ENCODE assay signal across 1 cellular context in genomic region chr11:45917623-45918330, GRCh38.
A peak's percentile ranks its signal among the peaks of the same experiment; 100 is the strongest.
TF ChIP-seq lines count a peak whose summit lies in the region.

Gene PEX16, minus strand, starts transcription at chr11:45917877. Its CDS starts 66 bp downstream, at chr11:45917811.

TF ChIP-seq in HepG2, 621 proteins besides CTCF, POLR2A, EP300 and RAD21 (continued from another document and continues in another):
- no peak for TF ChIP-seq ARID2 (CRISPR knock-in tag; IDR thresholded peaks at IDR 0.05; ENCODE audit: borderline replicate concordance)
- no peak for TF ChIP-seq ZNF75D (CRISPR knock-in tag; IDR thresholded peaks at IDR 0.05; ENCODE audit: borderline replicate concordance)
- no peak; the same call in 1 of the 2 replicates for TF ChIP-seq ZNF580 (CRISPR knock-in tag; IDR thresholded peaks at IDR 0.05; ENCODE audit: borderline replicate concordance, low read depth)
- no peak for TF ChIP-seq TOE1 (CRISPR knock-in tag; IDR thresholded peaks at IDR 0.05)
- no peak for TF ChIP-seq IKZF1 (IDR thresholded peaks at IDR 0.05)
- TF ChIP-seq ZNF788 (CRISPR knock-in tag; IDR thresholded peaks at IDR 0.05; ENCODE audit: borderline replicate concordance): peak; percentile 82; the same call in 1 of the 2 replicates
- peak; percentile 23; the same call in 1 of the 2 replicates for TF ChIP-seq RXRA (CRISPR knock-in tag; IDR thresholded peaks at IDR 0.05)
- no peak for TF ChIP-seq RBM22 (optimal IDR thresholded peaks at IDR 0.05; ENCODE audit: low read length)
- no peak for TF ChIP-seq WIZ (CRISPR knock-in tag; IDR thresholded peaks at IDR 0.05)
- peak; percentile 31; the same call in 1 of the 2 replicates for TF ChIP-seq ELF3 (CRISPR knock-in tag; IDR thresholded peaks at IDR 0.05)
- no peak for TF ChIP-seq ZNF766 (CRISPR knock-in tag; IDR thresholded peaks at IDR 0.05; ENCODE audit: borderline replicate concordance)
- no peak for TF ChIP-seq DZIP1 (CRISPR knock-in tag; IDR thresholded peaks at IDR 0.05)
- TF ChIP-seq HINFP (CRISPR knock-in tag; IDR thresholded peaks at IDR 0.05; ENCODE audit: low read depth): no peak
- TF ChIP-seq NFE2L2 (IDR thresholded peaks at IDR 0.05; ENCODE audit: low read length): no peak
- TF ChIP-seq TEF (CRISPR knock-in tag; IDR thresholded peaks at IDR 0.05): no peak
- TF ChIP-seq FLYWCH1 (CRISPR knock-in tag; IDR thresholded peaks at IDR 0.05): no peak
- no peak for TF ChIP-seq ZMAT5 (CRISPR knock-in tag; IDR thresholded peaks at IDR 0.05; ENCODE audit: borderline replicate concordance, low read depth)
- TF ChIP-seq SAFB2 (CRISPR knock-in tag; IDR thresholded peaks at IDR 0.05; ENCODE audit: borderline replicate concordance, low read depth): no peak
- TF ChIP-seq ZFX (CRISPR knock-in tag; IDR thresholded peaks at IDR 0.05; ENCODE audit: low read depth): peak; percentile 69
- no peak for TF ChIP-seq SP140L (CRISPR knock-in tag; IDR thresholded peaks at IDR 0.05; ENCODE audit: borderline replicate concordance)
- TF ChIP-seq GTF2F1 (IDR thresholded peaks at IDR 0.05; ENCODE audit: low read length): no peak
- TF ChIP-seq ZNF878 (CRISPR knock-in tag; IDR thresholded peaks at IDR 0.05): no peak
- TF ChIP-seq RARA (CRISPR knock-in tag; IDR thresholded peaks at IDR 0.05): no peak
- no peak for TF ChIP-seq FOXK2 (IDR thresholded peaks at IDR 0.05)
- no peak for TF ChIP-seq PBX3 (CRISPR knock-in tag; IDR thresholded peaks at IDR 0.05; ENCODE audit: borderline replicate concordance)
- no peak for TF ChIP-seq RNF2 (conservative IDR thresholded peaks at IDR 0.05; ENCODE audit: low read depth)
- TF ChIP-seq ZNF264 (CRISPR knock-in tag; IDR thresholded peaks at IDR 0.05): 0 out of 2 replicates have a peak, but pooled peaks have one; percentile 38
- TF ChIP-seq ZNF598 (CRISPR knock-in tag; IDR thresholded peaks at IDR 0.05; ENCODE audit: borderline replicate concordance): no peak
- TF ChIP-seq ATF7 (IDR thresholded peaks at IDR 0.05): no peak
- no peak; the same call in 1 of the 2 replicates for TF ChIP-seq ATF7 (CRISPR knock-in tag; IDR thresholded peaks at IDR 0.05)
- no peak for TF ChIP-seq ZBTB34 (CRISPR knock-in tag; IDR thresholded peaks at IDR 0.05)
- peak; percentile 77 for TF ChIP-seq RFX1 (IDR thresholded peaks at IDR 0.05)
- TF ChIP-seq KDM5A (IDR thresholded peaks at IDR 0.05; ENCODE audit: borderline replicate concordance, low read length): peak; percentile 81; the same call in 1 of the 2 replicates
- no peak for TF ChIP-seq ZXDC (CRISPR knock-in tag; IDR thresholded peaks at IDR 0.05)
- TF ChIP-seq ZFP36L2 (CRISPR knock-in tag; IDR thresholded peaks at IDR 0.05): no peak
- TF ChIP-seq HOXD1 (CRISPR knock-in tag; IDR thresholded peaks at IDR 0.05): no peak
- TF ChIP-seq U2AF2 (IDR thresholded peaks at IDR 0.05; ENCODE audit: low read depth, low read length): no peak
- TF ChIP-seq ZBTB4 (CRISPR knock-in tag; IDR thresholded peaks at IDR 0.05; ENCODE audit: borderline replicate concordance): no peak
- TF ChIP-seq PRPF4 (IDR thresholded peaks at IDR 0.05; ENCODE audit: low read depth, low read length, poor library complexity, severe bottlenecking): no peak
- no peak for TF ChIP-seq ZFAT (CRISPR knock-in tag; conservative IDR thresholded peaks at IDR 0.05)
- TF ChIP-seq ZNF280B (CRISPR knock-in tag; IDR thresholded peaks at IDR 0.05; ENCODE audit: borderline replicate concordance): no peak; the same call in none of the 2 replicates
- no peak for TF ChIP-seq MEIS2 (CRISPR knock-in tag; IDR thresholded peaks at IDR 0.05)
- TF ChIP-seq MTA3 (CRISPR knock-in tag; IDR thresholded peaks at IDR 0.05): no peak
- TF ChIP-seq ZNF574 (CRISPR knock-in tag; IDR thresholded peaks at IDR 0.05): peak; percentile 78
- peak; percentile 64; the same call in 1 of the 2 replicates for TF ChIP-seq ZBTB8A (CRISPR knock-in tag; IDR thresholded peaks at IDR 0.05; ENCODE audit: borderline replicate concordance, low read depth)
- TF ChIP-seq ZKSCAN5 (CRISPR knock-in tag; IDR thresholded peaks at IDR 0.05): no peak
- TF ChIP-seq CHD2 (IDR thresholded peaks at IDR 0.05; ENCODE audit: low read depth, low read length): no peak
- TF ChIP-seq XBP1 (CRISPR knock-in tag; IDR thresholded peaks at IDR 0.05): no peak
- no peak for TF ChIP-seq REXO4 (CRISPR knock-in tag; IDR thresholded peaks at IDR 0.05; ENCODE audit: borderline replicate concordance)
